In genomic region chr5:57221049-57221568, GRCh38 we compare ENCODE assay signal across 8 cellular contexts. TPM values are rescaled to one million over a fixed set of nuclear protein-coding genes. Genes with fewer than 3 reads are reported as not detected.
DNase-seq lines count a peak whose midpoint lies in the region; ATAC-seq, FAIRE-seq and TF ChIP-seq lines count a peak whose summit lies in the region.

No MANE protein-coding gene starts in this region.

- POLR2A ChIA-PET in GM12878 (lab: Charles Lee): no interaction called here

- TF ChIP-seq POLR2A in GM12878 (IDR thresholded peaks at IDR 0.05; ENCODE audit: low read depth, low read length): no peak

- no peak for TF ChIP-seq EP300 in GM12878 (IDR thresholded peaks at IDR 0.05; ENCODE audit: borderline replicate concordance in 1 of 2, control insufficient read depth in 1 of 2, low read depth in 2 of 2, low read length in 2 of 2)

- peaks cover 17% of the 10 kb centered on the region for H3K36me3 Mint-ChIP-seq in activated naive CD4-positive, alpha-beta T cell treated with anti-CD3 and anti-CD28 coated beads for 36 hours (ENCODE audit: low read depth)
- peaks cover 94% of the 10 kb centered on the region for H3K36me3 Mint-ChIP-seq in stimulated activated effector memory CD8-positive, alpha-beta T cell treated with anti-CD3 and anti-CD28 coated beads, Interleukin-12 subunit alpha, Interleukin-12 subunit beta, amount 100 ng/mL, for 72 hours

- peaks cover 48% of the 10 kb centered on the region for H3K4me1 Mint-ChIP-seq in activated naive CD4-positive, alpha-beta T cell treated with anti-CD3 and anti-CD28 coated beads for 36 hours (ENCODE audit: low read depth)
- peaks cover 34% of the 10 kb centered on the region for H3K4me1 Mint-ChIP-seq in stimulated activated effector memory CD8-positive, alpha-beta T cell treated with anti-CD3 and anti-CD28 coated beads, Interleukin-12 subunit alpha, Interleukin-12 subunit beta, amount 100 ng/mL, for 72 hours

- H3K4me3 Mint-ChIP-seq in activated naive CD4-positive, alpha-beta T cell treated with anti-CD3 and anti-CD28 coated beads for 36 hours: no peak overlapping the region
- no peak overlapping the region for H3K4me3 Mint-ChIP-seq in stimulated activated effector memory CD8-positive, alpha-beta T cell treated with anti-CD3 and anti-CD28 coated beads, Interleukin-12 subunit alpha, Interleukin-12 subunit beta, amount 100 ng/mL, for 72 hours

- SMC1A ChIA-PET in GM12878 (lab: Charles Lee; ENCODE audit: uncharacterized antibody, unreplicated experiment): interaction anchor here (1.4 kb wide), 1 partner anchor 950 kb away, joined by 5 read pairs; no protein-coding TSS in a partner anchor

- in situ Hi-C loops in GM12878 (cut with MboI): loop anchor here (5.0 to 10.0 kb wide), 3 partner anchors 84 to 946 kb away; no protein-coding TSS in a partner anchor

- H3K4me2 ChIP-seq in GM12878 (ENCODE audit: control insufficient read depth, insufficient read depth): no peak overlapping the region

- 87% methylated on average over 2 of the region's 2 CpGs for WGBS in GM12878 (ENCODE audit: insufficient coverage, insufficient replicate concordance, low lambda C conversion rate, missing lambda C conversion rate)

- FAIRE-seq in GM12878 (lab: Jason Lieb, UNC): peak; percentile 77

- no peak overlapping the region for H3K4me3 ChIP-seq in GM12878

- H3K9me3 Mint-ChIP-seq in activated naive CD4-positive, alpha-beta T cell treated with anti-CD3 and anti-CD28 coated beads for 36 hours: no peaks in the 10 kb centered on the region
- no peaks in the 10 kb centered on the region for H3K9me3 Mint-ChIP-seq in stimulated activated effector memory CD8-positive, alpha-beta T cell treated with anti-CD3 and anti-CD28 coated beads, Interleukin-12 subunit alpha, Interleukin-12 subunit beta, amount 100 ng/mL, for 72 hours

- intact Hi-C loops in activated naive CD4-positive, alpha-beta T cell treated with anti-CD3 and anti-CD28 coated beads for 36 hours (cut with micrococcal nuclease): loop anchor here (1.0 to 5.0 kb wide), 7 partner anchors 46 to 950 kb away; partner anchors contain the start of gene SETD9
- intact Hi-C loops in GM12878 (cut with micrococcal nuclease; ENCODE audit: unreplicated experiment): loop anchor here (1.0 to 5.0 kb wide), 5 partner anchors 45 to 949 kb away; partner anchors contain the start of gene SETD9

- H3K27me3 ChIP-seq in GM12878 (replicated peaks in 1 of 2; ENCODE audit: control insufficient read depth in 2 of 2, insufficient read depth in 2 of 2, low read length in 1 of 2): no peaks in the 10 kb centered on the region

- BruUV-seq in GM12878 (replicated peaks; lab: Mats Ljungman, UMichigan): TSS peak; percentile 1

- H3K4me1 ChIP-seq in GM12878 (ENCODE audit: control insufficient read depth, insufficient read depth, low read length): no peaks in the 10 kb centered on the region

- peak; percentile 66 to 75 (median 67) for TF ChIP-seq CTCF in GM12878 (IDR thresholded peaks at IDR 0.05 in 2 of 3, conservative IDR thresholded peaks at IDR 0.05 in 1 of 3; ENCODE audit: control insufficient read depth in 2 of 3, extremely low read depth in 1 of 3, insufficient read depth in 1 of 3, low read depth in 3 of 3, low read length in 3 of 3)

- no peak overlapping the region for H3K9ac ChIP-seq in GM12878 (ENCODE audit: control insufficient read depth, insufficient read depth, low read length)

- no peaks in the 10 kb centered on the region for H3K9me3 ChIP-seq in GM12878 (replicated peaks; ENCODE audit: control insufficient read depth, insufficient read depth, low read length)

- peak overlapping the region; percentile 68 for H3K27ac Mint-ChIP-seq in activated naive CD4-positive, alpha-beta T cell treated with anti-CD3 and anti-CD28 coated beads for 36 hours
- H3K27ac Mint-ChIP-seq in stimulated activated effector memory CD8-positive, alpha-beta T cell treated with anti-CD3 and anti-CD28 coated beads, Interleukin-12 subunit alpha, Interleukin-12 subunit beta, amount 100 ng/mL, for 72 hours: no peak overlapping the region

- peaks cover 62% of the 10 kb centered on the region for H3K79me2 ChIP-seq in GM12878 (ENCODE audit: control insufficient read depth, insufficient read depth, low read length)

- peaks cover 4 to 20% of the 10 kb centered on the region in 2 experiments for H3K36me3 ChIP-seq in GM12878 (ENCODE audit: control insufficient read depth in 2 of 2, insufficient read depth in 2 of 2, low read length in 1 of 2)

- CTCF ChIA-PET in activated naive CD4-positive, alpha-beta T cell treated with anti-CD3 and anti-CD28 coated beads for 36 hours (lab: Charles Lee): interaction anchor here (2.6 kb wide), 1 partner anchor 319 kb away, joined by 11 read pairs; no protein-coding TSS in a partner anchor
- CTCF ChIA-PET in GM12878 (lab: Yijun Ruan, JAX): interaction anchor here (0.9 to 1.5 kb wide), 3 partner anchors 282 to 387 kb away, joined by 3 to 10 read pairs (median 3); no protein-coding TSS in a partner anchor

- H4K20me1 ChIP-seq in GM12878 (ENCODE audit: control insufficient read depth, insufficient read depth): no peaks in the 10 kb centered on the region

- no peaks in the 10 kb centered on the region for H3K27me3 Mint-ChIP-seq in activated naive CD4-positive, alpha-beta T cell treated with anti-CD3 and anti-CD28 coated beads for 36 hours (ENCODE audit: low read depth)

- ATAC-seq in HG02885 (IDR thresholded peaks at IDR 0.05; ENCODE audit: poor library complexity, unreplicated experiment) (peak; percentile 64), GM12878 (peak; percentile 82), HG02884 (IDR thresholded peaks at IDR 0.05; ENCODE audit: unreplicated experiment) (no peak)
- peak; percentile 65 for ATAC-seq in stimulated activated effector memory CD8-positive, alpha-beta T cell treated with anti-CD3 and anti-CD28 coated beads, Interleukin-12 subunit alpha, Interleukin-12 subunit beta, amount 100 ng/mL, for 72 hours

- RAD21 ChIA-PET in GM12878 (lab: Charles Lee; ENCODE audit: unreplicated experiment): interaction anchor here (2.0 kb wide), 1 partner anchor 83 kb away, joined by 25 read pairs; no protein-coding TSS in a partner anchor

- H3K27ac ChIP-seq in GM12878 (ENCODE audit: control insufficient read depth, insufficient read depth): no peak overlapping the region

- no peak for DNase-seq in activated naive CD4-positive, alpha-beta T cell treated with anti-CD3 and anti-CD28 coated beads for 36 hours
- DNase-seq in activated naive CD4-positive, alpha-beta T cell treated with Interleukin-2 at 50 U/mL for 16 hours: no peak
- DNase-seq in NCI-H774 (lab: John Stamatoyannopoulos, UW): peak; percentile 39
- peak; percentile 42 for DNase-seq in GM12878 (ENCODE audit: low read depth, low spot score)
- DNase-seq in iPS DF 4.7 (ENCODE audit: extremely low read depth, low spot score): peak; percentile 41
- peak in 1 of 2 donors; percentile 15 for DNase-seq in stimulated activated effector memory CD8-positive, alpha-beta T cell treated with anti-CD3 and anti-CD28 coated beads, Interleukin-12 subunit alpha, Interleukin-12 subunit beta, amount 100 ng/mL, for 72 hours (ENCODE audit: low spot score in 2 of 2)

- TF ChIP-seq RAD21 in GM12878 (IDR thresholded peaks at IDR 0.05; ENCODE audit: insufficient read depth, low read depth, low read length): peak; percentile 93

- no peak overlapping the region for H2AFZ ChIP-seq in GM12878 (ENCODE audit: control insufficient read depth, low read depth, low read length)

RNA-seq across cellular contexts. Expression of gene GPBP1, which starts 47.2 kb away (rescaled TPM):
- total RNA-seq in activated naive CD4-positive, alpha-beta T cell treated with anti-CD3 and anti-CD28 coated beads for 36 hours: 10 to 100 TPM; 91.5 to 91.9 TPM
- total RNA-seq in GM12878 (2013; cell fraction: nucleolus; rRNA removed): 245 and 259 TPM in 2 replicates
- 47.0 and 61.9 TPM in 2 replicates for total RNA-seq in GM12878 (2014; rRNA removed)
- total RNA-seq in GM12878 (2014; rRNA removed; fragmentation: Illumina TruSeq; extraction: Trizol): 79.3 and 80.8 TPM in 2 replicates
- total RNA-seq in GM12878 (2021): 52.3 and 52.7 TPM in 2 replicates
- 26.9 TPM for polyA plus RNA-seq in GM12878 (2011; ENCODE audit: low read depth)
- 96.2 and 163 TPM in 2 replicates for polyA plus RNA-seq in GM12878 (2011; rRNA removed)
- polyA plus RNA-seq in GM12878 (2011; cell fraction: cytosol; rRNA removed): 21.1 and 24.1 TPM in 2 replicates
- 47.4 and 47.9 TPM in 2 replicates for polyA plus RNA-seq in GM12878 (2011; cell fraction: nucleus; rRNA removed)
- polyA plus RNA-seq in GM12878 (2012): 44.8 and 50.5 TPM in 2 replicates
- polyA plus RNA-seq in GM12878 (2014; fragmentation: Illumina TruSeq; extraction: Trizol): 64.6 and 82.2 TPM in 2 replicates
- 10 to 100 TPM; 27.0 to 32.5 TPM for polyA plus RNA-seq in GM12878 (2014; fragmentation: Nextera tagmentation; extraction: Ambion mirVana)
- 35.2 and 41.9 TPM in 2 replicates for polyA plus RNA-seq in GM12878 (2014; rRNA removed)
- polyA plus RNA-seq in GM12878 (2016; fragmentation: Nextera tagmentation; extraction: Ambion mirVana): 10 to 100 TPM; 58.4 to 65.8 TPM
- 36.5 and 47.3 TPM in 2 replicates for polyA minus RNA-seq in GM12878 (2011; rRNA and poly(A)+ RNA removed)
- 23.4 and 33.1 TPM in 2 replicates for polyA minus RNA-seq in GM12878 (2011; cell fraction: cytosol; rRNA and poly(A)+ RNA removed)
- polyA minus RNA-seq in GM12878 (2011; cell fraction: nucleus; rRNA and poly(A)+ RNA removed): 27.8 and 40.3 TPM in 2 replicates

Comparison
In these comparisons a context has a peak if more than half of its experiments do, and no peak if none do; other contexts are left out.
1. DNase-seq: peak in NCI-H774 (single experiment), GM12878 (single experiment) and iPS DF 4.7 (single experiment); none in activated naive CD4-positive, alpha-beta T cell treated with anti-CD3 and anti-CD28 coated beads for 36 hours (single experiment) and activated naive CD4-positive, alpha-beta T cell treated with Interleukin-2 at 50 U/mL for 16 hours (single experiment).